ENCODE assay signal across 26 cellular contexts in the genomic region with DNA sequence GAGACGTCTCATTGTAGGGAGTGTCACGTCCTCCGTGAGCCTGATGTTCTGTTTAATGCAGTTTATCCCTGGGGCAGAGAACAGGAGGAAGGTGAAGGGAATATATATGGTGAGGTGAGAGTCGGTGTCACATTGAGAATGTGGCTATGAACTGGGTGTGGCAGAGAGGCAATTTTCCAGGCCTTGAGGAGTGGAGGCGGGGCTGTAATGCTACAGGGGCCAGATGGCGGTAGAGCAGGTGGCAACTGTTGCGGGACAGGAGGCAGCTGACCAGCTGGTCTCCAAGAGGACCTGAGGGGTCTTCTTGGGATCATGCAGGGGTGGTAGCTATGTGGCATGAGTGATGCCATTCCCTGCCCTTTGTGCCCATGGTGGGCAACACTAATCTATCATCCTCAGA. TPM values are rescaled to one million over a fixed set of nuclear protein-coding genes. Genes with fewer than 3 reads are reported as not detected.
A peak's percentile ranks its signal among the peaks of the same experiment; 100 is the strongest.
DNase-seq lines count a peak whose midpoint lies in the region; ATAC-seq, FAIRE-seq and TF ChIP-seq lines count a peak whose summit lies in the region.
"Had no signal": no experiment of that assay in that cellular context is flagged by ENCODE, and none has a peak within 500 bp of the region (broad histone marks: within the 10 kb centered on the region; RNA-seq: fewer than 3 reads in every experiment).

No MANE protein-coding gene starts in this region.

- CTCF ChIA-PET in activated CD4-positive, alpha-beta T cell treated with anti-CD3 and anti-CD28 coated beads for 36 hours (lab: Charles Lee) = interaction anchor here (0.5 kb wide), 1 partner anchor 448 kb away, joined by 3 read pairs; no protein-coding TSS in a partner anchor

- no peak overlapping the region for H3K4me3 Mint-ChIP-seq in osteocyte (ENCODE audit: unreplicated experiment)
- no peak overlapping the region for H3K4me3 Mint-ChIP-seq in activated CD4-positive, alpha-beta T cell treated with anti-CD3 and anti-CD28 coated beads for 36 hours
- H3K4me3 Mint-ChIP-seq: activated CD8-positive, alpha-beta T cell treated with anti-CD3 and anti-CD28 coated beads, Interleukin-2, amount 10 ng/mL, durations not matched to agents 7 days and 5 days; activated naive CD8-positive, alpha-beta T cell treated with anti-CD3 and anti-CD28 coated beads for 36 hours; CD8-positive, alpha-beta memory T cell; nephron; T-helper 17 cell had no signal

- H3K27me3 ChIP-seq in heart right ventricle (no peaks in the 10 kb centered on the region), right lobe of liver (no peaks in the 10 kb centered on the region)
- H3K27me3 ChIP-seq: gastrocnemius medialis, thyroid gland had no signal

- peak overlapping the region; percentile 45 for H3K27ac Mint-ChIP-seq in osteocyte (ENCODE audit: unreplicated experiment)
- no peak overlapping the region for H3K27ac Mint-ChIP-seq in activated CD4-positive, alpha-beta T cell treated with anti-CD3 and anti-CD28 coated beads for 36 hours
- H3K27ac Mint-ChIP-seq: activated CD8-positive, alpha-beta T cell treated with anti-CD3 and anti-CD28 coated beads, Interleukin-2, amount 10 ng/mL, durations not matched to agents 7 days and 5 days; activated naive CD8-positive, alpha-beta T cell treated with anti-CD3 and anti-CD28 coated beads for 36 hours; CD8-positive, alpha-beta memory T cell; nephron; T-helper 17 cell had no signal

- TF ChIP-seq POLR2A in GM12891 (IDR thresholded peaks at IDR 0.05; ENCODE audit: low read depth, low read length) (no peak), right lobe of liver (IDR thresholded peaks at IDR 0.05) (no peak)

- H3K36me3 ChIP-seq in heart right ventricle (peaks cover 0 to 26% (median 10%) of the 10 kb centered on the region in 9 donors), right lobe of liver (no peaks in the 10 kb centered on the region)
- H3K36me3 ChIP-seq: BE2C, gastrocnemius medialis, thyroid gland had no signal

- DNase-seq in heart right ventricle (no peak), Right ventricle myocardium inferior (ENCODE audit: missing footprints) (no peak), coronary artery (ENCODE audit: low spot score) (no peak), osteocyte (ENCODE audit: extremely low spot score, unreplicated experiment) (no peak), DMS79 (lab: John Stamatoyannopoulos, UW) (no peak), GM12891 (ENCODE audit: insufficient read length, low spot score) (no peak), right lobe of liver (no peak)
- DNase-seq in activated CD4-positive, alpha-beta T cell treated with anti-CD3 and anti-CD28 coated beads for 36 hours = no peak
- DNase-seq: activated CD4-positive, alpha-beta T cell treated with anti-CD3 and anti-CD28 coated beads for 1 hour; activated CD8-positive, alpha-beta T cell treated with anti-CD3 and anti-CD28 coated beads, Interleukin-2, amount 10 ng/mL, durations not matched to agents 7 days and 5 days; activated naive CD8-positive, alpha-beta T cell treated with anti-CD3 and anti-CD28 coated beads for 36 hours; BE2C; CD8-positive, alpha-beta memory T cell; gastrocnemius medialis; Kasumi-1; midbrain; NCI-H146; NCI-H774; SK-N-SH; stimulated activated naive CD8-positive, alpha-beta T cell treated with anti-CD3 and anti-CD28 coated beads, Interleukin-15, Interleukin-2, amounts not matched to agents 100 U/mL and 50 U/mL, for 24 hours; T-helper 17 cell; thyroid gland had no signal

- H3K9me3 Mint-ChIP-seq in osteocyte (ENCODE audit: unreplicated experiment) = no peaks in the 10 kb centered on the region
- no peaks in the 10 kb centered on the region for H3K9me3 Mint-ChIP-seq in activated CD4-positive, alpha-beta T cell treated with anti-CD3 and anti-CD28 coated beads for 36 hours (ENCODE audit: low read depth)
- H3K9me3 Mint-ChIP-seq: activated naive CD8-positive, alpha-beta T cell treated with anti-CD3 and anti-CD28 coated beads for 36 hours; CD8-positive, alpha-beta memory T cell; nephron had no signal

- H3K27me3 Mint-ChIP-seq in osteocyte (ENCODE audit: unreplicated experiment) = no peaks in the 10 kb centered on the region
- H3K27me3 Mint-ChIP-seq in activated CD4-positive, alpha-beta T cell treated with anti-CD3 and anti-CD28 coated beads for 36 hours = no peaks in the 10 kb centered on the region
- H3K27me3 Mint-ChIP-seq: activated naive CD8-positive, alpha-beta T cell treated with anti-CD3 and anti-CD28 coated beads for 36 hours had no signal

- POLR2A ChIA-PET in activated CD4-positive, alpha-beta T cell treated with anti-CD3 and anti-CD28 coated beads for 36 hours (lab: Charles Lee) = no interaction called here

- no peak for TF ChIP-seq CTCF in heart right ventricle (IDR thresholded peaks at IDR 0.05)
- TF ChIP-seq CTCF in coronary artery (IDR thresholded peaks at IDR 0.05) = no peak
- TF ChIP-seq CTCF in osteocyte (IDR thresholded peaks at IDR 0.05) = no peak
- no peak for TF ChIP-seq CTCF in right lobe of liver (IDR thresholded peaks at IDR 0.05)

- FAIRE-seq in GM12891 (lab: Jason Lieb, UNC) = no peak
- FAIRE-seq: endometrium, G401.6 had no signal

- H3K4me3 ChIP-seq in heart right ventricle = no peak overlapping the region
- no peak overlapping the region for H3K4me3 ChIP-seq in coronary artery
- H3K4me3 ChIP-seq in right lobe of liver = no peak overlapping the region
- H3K4me3 ChIP-seq: gastrocnemius medialis, thyroid gland had no signal

- intact Hi-C loops in heart right ventricle (cut with DNase I) (loop anchor here in 2 of 10 donors (5.0 kb wide), 1 partner anchor 35 kb away; no protein-coding TSS in a partner anchor), Right ventricle myocardium inferior (cut with DNase I) (loop anchor here (5.0 to 10.0 kb wide), 2 partner anchors 35 to 138 kb away; no protein-coding TSS in a partner anchor), right lobe of liver (cut with DNase I) (no loop called here)
- intact Hi-C loops in activated CD4-positive, alpha-beta T cell treated with anti-CD3 and anti-CD28 coated beads for 36 hours (cut with DNase I, micrococcal nuclease) = no loop called here

- peak overlapping the region in 9 of 10 donors; percentile 53 to 84 (median 79) for H3K27ac ChIP-seq in heart right ventricle
- H3K27ac ChIP-seq in coronary artery = peak overlapping the region; percentile 73 to 89
- no peak overlapping the region for H3K27ac ChIP-seq in right lobe of liver
- H3K27ac ChIP-seq: gastrocnemius medialis, parathyroid adenoma, thyroid gland had no signal

- peaks cover 11% of the 10 kb centered on the region for H3K36me3 Mint-ChIP-seq in osteocyte (ENCODE audit: unreplicated experiment)
- H3K36me3 Mint-ChIP-seq in activated CD4-positive, alpha-beta T cell treated with anti-CD3 and anti-CD28 coated beads for 36 hours (ENCODE audit: low read depth) = no peaks in the 10 kb centered on the region
- H3K36me3 Mint-ChIP-seq: activated naive CD8-positive, alpha-beta T cell treated with anti-CD3 and anti-CD28 coated beads for 36 hours; CD8-positive, alpha-beta memory T cell had no signal

- H3K4me1 ChIP-seq in heart right ventricle (peaks cover 21 to 99% (median 61%) of the 10 kb centered on the region in 9 donors), right lobe of liver (no peaks in the 10 kb centered on the region)
- H3K4me1 ChIP-seq: BE2C, gastrocnemius medialis, parathyroid adenoma had no signal

- H3K4me1 Mint-ChIP-seq in osteocyte (ENCODE audit: unreplicated experiment) = peaks cover 39% of the 10 kb centered on the region
- no peaks in the 10 kb centered on the region for H3K4me1 Mint-ChIP-seq in activated CD4-positive, alpha-beta T cell treated with anti-CD3 and anti-CD28 coated beads for 36 hours
- H3K4me1 Mint-ChIP-seq: activated naive CD8-positive, alpha-beta T cell treated with anti-CD3 and anti-CD28 coated beads for 36 hours; CD8-positive, alpha-beta memory T cell; T-helper 17 cell had no signal

- H3K9me3 ChIP-seq in heart right ventricle = no peaks in the 10 kb centered on the region
- no peaks in the 10 kb centered on the region for H3K9me3 ChIP-seq in right lobe of liver
- H3K9me3 ChIP-seq: BE2C, gastrocnemius medialis, SK-N-SH, thyroid gland had no signal

- ATAC-seq in heart right ventricle (no peak), Right ventricle myocardium inferior (no peak), right lobe of liver (no peak)
- ATAC-seq in activated CD4-positive, alpha-beta T cell treated with anti-CD3 and anti-CD28 coated beads for 36 hours = no peak
- ATAC-seq: activated CD8-positive, alpha-beta T cell treated with anti-CD3 and anti-CD28 coated beads, Interleukin-2, amount 10 ng/mL, durations not matched to agents 7 days and 5 days; gastrocnemius medialis; stimulated activated naive CD8-positive, alpha-beta T cell treated with anti-CD3 and anti-CD28 coated beads, Interleukin-15, Interleukin-2, amounts not matched to agents 100 U/mL and 50 U/mL, for 24 hours; T-helper 17 cell had no signal

- WGBS in heart right ventricle, 2 donors = 74 to 80% methylated on average over 7 of the region's 7 CpGs
- WGBS in right lobe of liver (ENCODE audit: insufficient coverage, low coverage, low lambda C conversion rate, missing lambda C conversion rate) = 93% methylated on average over 5 of the region's 7 CpGs

TF ChIP-seq in GM12891, 5 proteins besides CTCF, POLR2A, EP300 and RAD21:
- TF ChIP-seq TAF1 (IDR thresholded peaks at IDR 0.05; ENCODE audit: low read depth, low read length) (no peak), POU2F2 (IDR thresholded peaks at IDR 0.05; ENCODE audit: low read depth, low read length) (no peak), PAX5 (IDR thresholded peaks at IDR 0.05; ENCODE audit: insufficient read depth, low read length, severe bottlenecking) (no peak), POLR2AphosphoS5 (IDR thresholded peaks at IDR 0.05; ENCODE audit: low read depth, low read length) (no peak)

RNA-seq across cellular contexts. Expression of a gene that starts 59.6 kb away (rescaled TPM):
- total RNA-seq in heart right ventricle (100 to 1,000 TPM; 146 to 222 (median 187) TPM), Right ventricle myocardium inferior (171 TPM), osteocyte (59.1 and 67.4 TPM in 2 replicates), right lobe of liver (1 to 10 TPM in 1 of 6 experiments, under 1 TPM in 5; 0.18 to 1.0 (median 0.57) TPM)
- 10 to 100 TPM; 19.1 to 68.9 TPM for polyA plus RNA-seq in heart right ventricle
- 0.13 TPM for polyA plus RNA-seq in GM12891 (2012; ENCODE audit: low read depth, missing spikeins)
- under 1 TPM; 0.11 TPM for total RNA-seq in activated CD4-positive, alpha-beta T cell treated with anti-CD3 and anti-CD28 coated beads for 36 hours

Comparison
In these comparisons a context has a peak if more than half of its experiments do, and no peak if none do; other contexts are left out.
1. H3K27ac ChIP-seq: peak in heart right ventricle (9 of 10) and coronary artery (2 of 2); none in right lobe of liver (0 of 3).
2. RNA of a gene that starts 59.6 kb away (total RNA-seq): 146 to 222 TPM in heart right ventricle, 171 TPM in Right ventricle myocardium inferior (single experiment) and 59.1 to 67.4 TPM in osteocyte; 0.18 to 1.0 TPM in right lobe of liver and 0.11 TPM in activated CD4-positive, alpha-beta T cell treated with anti-CD3 and anti-CD28 coated beads for 36 hours; every median in the first group is over 10 times any median in the second.